ENCODE assay signal across 23 cellular contexts in genomic region chr18:67232991-67233390, GRCh38.
A peak's percentile ranks its signal among the peaks of the same experiment; 100 is the strongest.
DNase-seq lines count a peak whose midpoint lies in the region; TF ChIP-seq lines count a peak whose summit lies in the region.
"Had no signal": no experiment of that assay in that cellular context is flagged by ENCODE, and none has a peak within 500 bp of the region (broad histone marks: within the 10 kb centered on the region; RNA-seq: fewer than 3 reads in every experiment).

No MANE protein-coding gene starts in this region.

- H3K9ac ChIP-seq in adipocyte (ENCODE audit: low read length) (peak overlapping the region; percentile 46), skeletal muscle satellite cell (ENCODE audit: low read depth, low read length) (peak overlapping the region; percentile 6)

- H3K27me3 ChIP-seq in adipocyte (replicated peaks; ENCODE audit: control insufficient read depth, insufficient read depth, low read length) (no peaks in the 10 kb centered on the region), skeletal muscle satellite cell (ENCODE audit: control insufficient read depth, insufficient read depth, low read length) (no peaks in the 10 kb centered on the region), HAP-1 (ENCODE audit: low read depth) (no peaks in the 10 kb centered on the region)
- H3K27me3 ChIP-seq: gastroesophageal sphincter, testis had no signal

- peak overlapping the region; percentile 51 for H3K4me3 ChIP-seq in adipocyte (ENCODE audit: low read length)
- H3K4me3 ChIP-seq in fibroblast of mammary gland (ENCODE audit: control insufficient read depth, low read depth, low read length) = no peak overlapping the region
- H3K4me3 ChIP-seq in skeletal muscle satellite cell (ENCODE audit: low read length) = no peak overlapping the region
- no peak overlapping the region for H3K4me3 ChIP-seq in HAP-1
- H3K4me3 ChIP-seq: gastroesophageal sphincter, left ventricle myocardium inferior, testis had no signal

- no peak for TF ChIP-seq CTCF in fibroblast of mammary gland (conservative IDR thresholded peaks at IDR 0.05; ENCODE audit: control insufficient read depth, insufficient read depth, low read depth, low read length)

- H3K9me3 ChIP-seq in adipocyte (ENCODE audit: control insufficient read depth, low read length) (peaks cover 6% of the 10 kb centered on the region), skeletal muscle satellite cell (replicated peaks; ENCODE audit: low read length) (no peaks in the 10 kb centered on the region), HAP-1 (peaks cover 3% of the 10 kb centered on the region; the same call in 1 of the 2 replicates)
- H3K9me3 ChIP-seq: left ventricle myocardium inferior, testis had no signal

- in situ Hi-C loops in HAP-1 (cut with MboI; ENCODE audit: low sequenced_read_pairs) = no loop called here

- H3K36me3 ChIP-seq in adipocyte (ENCODE audit: control insufficient read depth, insufficient read depth, low read length, severe bottlenecking) = no peaks in the 10 kb centered on the region
- H3K36me3 ChIP-seq in skeletal muscle satellite cell (ENCODE audit: insufficient read depth, low read length) = no peaks in the 10 kb centered on the region
- H3K36me3 ChIP-seq in HAP-1 (replicated peaks) = no peaks in the 10 kb centered on the region
- H3K36me3 ChIP-seq: gastroesophageal sphincter, left ventricle myocardium inferior had no signal

- H3K4me1 ChIP-seq in adipocyte (ENCODE audit: control insufficient read depth, insufficient read depth, low read length) = peaks cover 16% of the 10 kb centered on the region
- peaks cover 11% of the 10 kb centered on the region for H3K4me1 ChIP-seq in skeletal muscle satellite cell (ENCODE audit: control insufficient read depth, insufficient read depth, low read length)
- peaks cover 12% of the 10 kb centered on the region for H3K4me1 ChIP-seq in HAP-1
- H3K4me1 ChIP-seq: gastroesophageal sphincter, left ventricle myocardium inferior, testis had no signal

- DNase-seq in HCEC 1CT (peak; percentile 5), adipocyte (ENCODE audit: low read depth) (peak; percentile 44), fibroblast of mammary gland (ENCODE audit: low read depth) (peak; percentile 43), MV-4-11 (lab: John Stamatoyannopoulos, UW) (no peak), NCI-H2227 (lab: John Stamatoyannopoulos, UW; ENCODE audit: unreplicated experiment) (no peak), HAP-1 (ENCODE audit: low spot score in 2 of 2) (no peak)
- DNase-seq: activated naive CD8-positive, alpha-beta T cell treated with anti-CD3 and anti-CD28 coated beads for 36 hours; activated T-cell treated with anti-CD3 and anti-CD28 coated beads for 4 hours; CD4-positive, CD25-positive, alpha-beta regulatory T cell; cerebellar nuclear complex; hippocampal formation; left ventricle myocardium inferior; midbrain; natural killer cell; NCI-H1092 treated with DMSO at 0.1 percent for 48 hours; NCI-H2081; NCI-H446 treated with DMSO at 0.1 percent for 48 hours; occipital lobe; stimulated activated naive CD8-positive, alpha-beta T cell treated with anti-CD3 and anti-CD28 coated beads, Interleukin-15, Interleukin-2, amounts not matched to agents 100 U/mL and 50 U/mL, for 24 hours; T-helper 2 cell; testis had no signal

- H3K4me2 ChIP-seq in skeletal muscle satellite cell (ENCODE audit: low read length) = peak overlapping the region; percentile 11

Comparison
In these comparisons a context has a peak if more than half of its experiments do, and no peak if none do; other contexts are left out.
1. DNase-seq: peak in HCEC 1CT (single experiment), adipocyte (single experiment) and fibroblast of mammary gland (single experiment); none in MV-4-11 (single experiment), NCI-H2227 (single experiment) and HAP-1 (0 of 2).